ENCODE assay signal across 1 cellular context in genomic region chr2:191008286-191008685, GRCh38.
TF ChIP-seq lines count a peak whose summit lies in the region.

No MANE protein-coding gene starts in this region.

TF ChIP-seq in GM12878, 131 proteins besides CTCF, POLR2A, EP300 and RAD21:
- TF ChIP-seq POLR2AphosphoS5 (IDR thresholded peaks at IDR 0.05; ENCODE audit: low read length) = peak; percentile 79
- TF ChIP-seq POLR2AphosphoS2 (IDR thresholded peaks at IDR 0.05; ENCODE audit: low read depth, low read length) = 0 out of 2 replicates have a peak, but pooled peaks have one; percentile 31
- no peak for TF ChIP-seq STAT1 (conservative IDR thresholded peaks at IDR 0.05)
- TF ChIP-seq DPF2 (IDR thresholded peaks at IDR 0.05) = no peak
